In the genomic region with DNA sequence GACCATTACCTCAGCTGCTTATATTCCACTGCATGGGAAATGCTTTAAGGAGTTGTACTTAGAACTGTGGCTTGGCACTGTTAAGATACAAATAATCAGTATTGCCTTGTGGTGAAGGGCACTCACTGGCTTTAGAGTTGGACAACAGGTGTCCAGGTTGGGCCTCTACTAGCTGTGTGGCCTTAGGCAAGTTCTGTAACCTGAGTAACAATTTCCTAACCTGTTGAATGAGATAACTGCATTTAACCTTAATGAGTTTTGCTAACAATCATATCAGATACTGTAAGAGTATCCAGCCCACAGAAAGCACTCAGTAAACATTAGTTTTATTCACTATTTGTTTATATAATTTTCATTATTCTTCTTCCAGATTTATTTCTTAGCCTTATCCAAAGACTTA, we compare ENCODE assay signal across 12 cellular contexts. TPM values are rescaled to one million over a fixed set of nuclear protein-coding genes. Genes with fewer than 3 reads are reported as not detected.
"Had no signal": no experiment of that assay in that cellular context is flagged by ENCODE, and none has a peak within 500 bp of the region (broad histone marks: within the 10 kb centered on the region; RNA-seq: fewer than 3 reads in every experiment).

No MANE protein-coding gene starts in this region.

- H3K27me3 ChIP-seq: heart left ventricle, right lobe of liver, transverse colon had no signal

- DNase-seq: activated CD8-positive, alpha-beta memory T cell treated with anti-CD3 and anti-CD28 coated beads, Interleukin-2, amount 10 ng/mL, durations not matched to agents 7 days and 5 days; activated gamma-delta T cell treated with Interleukin-2 at 50 U/mL for 16 hours; activated naive CD8-positive, alpha-beta T cell treated with anti-CD3 and anti-CD28 coated beads for 36 hours; activated T-cell treated with anti-CD3 and anti-CD28 coated beads, Interleukin-2, amount 50 U/mL, for 4 hours; aorta; heart left ventricle; left colon; mesenchymal stem cell; occipital lobe; right lobe of liver; transverse colon had no signal

- H3K4me3 ChIP-seq: heart left ventricle, prostate gland, right lobe of liver, transverse colon had no signal

- H3K36me3 ChIP-seq: prostate gland, right lobe of liver, transverse colon had no signal

RNA-seq across cellular contexts. Expression of a gene that starts 17.2 kb away (rescaled TPM):
- total RNA-seq: activated CD8-positive, alpha-beta memory T cell treated with anti-CD3 and anti-CD28 coated beads, Interleukin-2, amount 10 ng/mL, durations not matched to agents 7 days and 5 days; activated naive CD8-positive, alpha-beta T cell treated with anti-CD3 and anti-CD28 coated beads for 36 hours had no signal
